ENCODE assay signal across 1 cellular context in the genomic region with DNA sequence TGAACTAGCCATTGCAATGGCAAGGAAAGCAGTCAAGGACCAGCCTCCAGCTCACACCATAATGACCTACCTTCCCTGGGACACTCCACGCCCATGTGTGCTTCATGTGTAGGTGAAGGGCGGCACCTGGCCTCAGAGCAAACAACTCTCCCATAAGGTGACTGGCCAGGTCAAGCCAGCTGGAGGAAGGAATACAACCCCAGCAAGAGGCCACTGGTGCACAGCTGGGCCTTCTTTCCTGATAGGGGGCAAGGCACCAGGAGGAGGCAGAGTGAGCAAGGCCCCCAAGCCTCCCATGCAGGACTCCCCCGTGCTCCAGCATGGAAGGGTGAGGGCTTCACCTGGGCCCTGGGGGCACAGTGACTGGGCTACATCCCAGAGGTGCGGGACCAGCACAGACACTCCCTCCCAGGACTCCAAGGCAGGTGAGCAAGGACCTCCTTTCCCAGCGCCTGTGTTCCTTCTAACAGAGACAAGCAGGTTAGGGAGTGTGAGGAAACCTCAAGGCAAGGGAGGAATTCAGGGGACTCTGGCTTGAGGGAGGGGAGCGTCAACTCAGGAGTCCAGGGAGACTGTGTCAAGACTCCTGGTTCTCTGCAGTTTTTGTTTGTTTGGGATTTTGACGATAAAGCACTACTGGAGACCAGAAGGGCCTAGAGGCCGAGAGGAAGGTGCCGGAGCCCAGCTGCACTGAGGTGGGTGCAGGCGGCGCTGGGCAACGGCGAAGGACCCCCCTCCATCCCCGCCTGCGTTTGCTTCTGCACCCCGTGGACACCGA.
TF ChIP-seq lines count a peak whose summit lies in the region.

No MANE protein-coding gene starts in this region.

TF ChIP-seq in HCT116, 20 proteins besides CTCF, POLR2A, EP300 and RAD21 (continued from another document):
- TF ChIP-seq, protein P1, sequence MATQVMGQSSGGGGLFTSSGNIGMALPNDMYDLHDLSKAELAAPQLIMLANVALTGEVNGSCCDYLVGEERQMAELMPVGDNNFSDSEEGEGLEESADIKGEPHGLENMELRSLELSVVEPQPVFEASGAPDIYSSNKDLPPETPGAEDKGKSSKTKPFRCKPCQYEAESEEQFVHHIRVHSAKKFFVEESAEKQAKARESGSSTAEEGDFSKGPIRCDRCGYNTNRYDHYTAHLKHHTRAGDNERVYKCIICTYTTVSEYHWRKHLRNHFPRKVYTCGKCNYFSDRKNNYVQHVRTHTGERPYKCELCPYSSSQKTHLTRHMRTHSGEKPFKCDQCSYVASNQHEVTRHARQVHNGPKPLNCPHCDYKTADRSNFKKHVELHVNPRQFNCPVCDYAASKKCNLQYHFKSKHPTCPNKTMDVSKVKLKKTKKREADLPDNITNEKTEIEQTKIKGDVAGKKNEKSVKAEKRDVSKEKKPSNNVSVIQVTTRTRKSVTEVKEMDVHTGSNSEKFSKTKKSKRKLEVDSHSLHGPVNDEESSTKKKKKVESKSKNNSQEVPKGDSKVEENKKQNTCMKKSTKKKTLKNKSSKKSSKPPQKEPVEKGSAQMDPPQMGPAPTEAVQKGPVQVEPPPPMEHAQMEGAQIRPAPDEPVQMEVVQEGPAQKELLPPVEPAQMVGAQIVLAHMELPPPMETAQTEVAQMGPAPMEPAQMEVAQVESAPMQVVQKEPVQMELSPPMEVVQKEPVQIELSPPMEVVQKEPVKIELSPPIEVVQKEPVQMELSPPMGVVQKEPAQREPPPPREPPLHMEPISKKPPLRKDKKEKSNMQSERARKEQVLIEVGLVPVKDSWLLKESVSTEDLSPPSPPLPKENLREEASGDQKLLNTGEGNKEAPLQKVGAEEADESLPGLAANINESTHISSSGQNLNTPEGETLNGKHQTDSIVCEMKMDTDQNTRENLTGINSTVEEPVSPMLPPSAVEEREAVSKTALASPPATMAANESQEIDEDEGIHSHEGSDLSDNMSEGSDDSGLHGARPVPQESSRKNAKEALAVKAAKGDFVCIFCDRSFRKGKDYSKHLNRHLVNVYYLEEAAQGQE (IDR thresholded peaks at IDR 0.05; ENCODE audit: low read depth), result no peak
- TF ChIP-seq, protein P2, sequence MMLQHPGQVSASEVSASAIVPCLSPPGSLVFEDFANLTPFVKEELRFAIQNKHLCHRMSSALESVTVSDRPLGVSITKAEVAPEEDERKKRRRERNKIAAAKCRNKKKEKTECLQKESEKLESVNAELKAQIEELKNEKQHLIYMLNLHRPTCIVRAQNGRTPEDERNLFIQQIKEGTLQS (IDR thresholded peaks at IDR 0.05), result no peak
- TF ChIP-seq, protein P3, sequence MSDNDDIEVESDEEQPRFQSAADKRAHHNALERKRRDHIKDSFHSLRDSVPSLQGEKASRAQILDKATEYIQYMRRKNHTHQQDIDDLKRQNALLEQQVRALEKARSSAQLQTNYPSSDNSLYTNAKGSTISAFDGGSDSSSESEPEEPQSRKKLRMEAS (IDR thresholded peaks at IDR 0.05), result no peak
- no peak for TF ChIP-seq EGR1 (IDR thresholded peaks at IDR 0.05; ENCODE audit: low read depth)
- TF ChIP-seq TCF7L2 (IDR thresholded peaks at IDR 0.05; ENCODE audit: borderline replicate concordance, extremely low read depth, insufficient read depth, insufficient read length), result no peak
- TF ChIP-seq CBX3 (IDR thresholded peaks at IDR 0.05; ENCODE audit: low read depth), result no peak
- no peak for TF ChIP-seq EZH2 (IDR thresholded peaks at IDR 0.05)
- no peak for TF ChIP-seq ZFX (IDR thresholded peaks at IDR 0.05)
- TF ChIP-seq, protein P4, sequence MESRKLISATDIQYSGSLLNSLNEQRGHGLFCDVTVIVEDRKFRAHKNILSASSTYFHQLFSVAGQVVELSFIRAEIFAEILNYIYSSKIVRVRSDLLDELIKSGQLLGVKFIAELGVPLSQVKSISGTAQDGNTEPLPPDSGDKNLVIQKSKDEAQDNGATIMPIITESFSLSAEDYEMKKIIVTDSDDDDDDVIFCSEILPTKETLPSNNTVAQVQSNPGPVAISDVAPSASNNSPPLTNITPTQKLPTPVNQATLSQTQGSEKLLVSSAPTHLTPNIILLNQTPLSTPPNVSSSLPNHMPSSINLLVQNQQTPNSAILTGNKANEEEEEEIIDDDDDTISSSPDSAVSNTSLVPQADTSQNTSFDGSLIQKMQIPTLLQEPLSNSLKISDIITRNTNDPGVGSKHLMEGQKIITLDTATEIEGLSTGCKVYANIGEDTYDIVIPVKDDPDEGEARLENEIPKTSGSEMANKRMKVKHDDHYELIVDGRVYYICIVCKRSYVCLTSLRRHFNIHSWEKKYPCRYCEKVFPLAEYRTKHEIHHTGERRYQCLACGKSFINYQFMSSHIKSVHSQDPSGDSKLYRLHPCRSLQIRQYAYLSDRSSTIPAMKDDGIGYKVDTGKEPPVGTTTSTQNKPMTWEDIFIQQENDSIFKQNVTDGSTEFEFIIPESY (IDR thresholded peaks at IDR 0.05; ENCODE audit: extremely low read depth, insufficient replicate concordance, low read length), result no peak
